Comparison of ENCODE assay signal across 1 cellular context in the genomic region with DNA sequence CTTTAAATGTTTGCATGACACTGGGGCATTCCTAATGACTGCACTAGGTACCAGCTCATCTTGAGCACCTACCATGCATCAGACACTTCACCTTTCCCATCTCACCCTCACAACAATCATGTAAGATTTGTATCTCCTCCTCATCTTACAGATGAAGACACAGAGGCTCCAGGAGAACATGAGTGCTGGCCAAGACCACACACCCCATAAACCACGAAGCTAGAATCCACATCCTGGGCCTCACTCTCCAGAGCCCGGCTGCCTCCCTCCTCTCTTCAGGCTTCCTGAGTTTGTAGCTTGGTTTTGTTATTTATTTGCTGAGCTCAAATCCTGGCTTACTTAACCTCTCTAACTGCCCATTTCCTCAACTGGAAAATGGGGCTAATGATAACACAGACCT.
TF ChIP-seq lines count a peak whose summit lies in the region.

No MANE protein-coding gene starts in this region.

TF ChIP-seq in IMR-90, 13 proteins besides CTCF, POLR2A, EP300 and RAD21:
- no peak for TF ChIP-seq BHLHE40 (IDR thresholded peaks at IDR 0.05; ENCODE audit: low read depth, low read length)
- TF ChIP-seq USF2 (IDR thresholded peaks at IDR 0.05; ENCODE audit: low read depth, low read length): no peak
- TF ChIP-seq MXI1 (IDR thresholded peaks at IDR 0.05; ENCODE audit: borderline replicate concordance, low read depth, low read length): no peak
- TF ChIP-seq RFX5 (IDR thresholded peaks at IDR 0.05; ENCODE audit: low read depth, low read length): no peak
- no peak for TF ChIP-seq RCOR1 (IDR thresholded peaks at IDR 0.05; ENCODE audit: insufficient replicate concordance, low read length)
- TF ChIP-seq MAZ (IDR thresholded peaks at IDR 0.05; ENCODE audit: borderline replicate concordance, low read depth, low read length): no peak
- no peak for TF ChIP-seq SMC3 (IDR thresholded peaks at IDR 0.05; ENCODE audit: low read depth, low read length)
- TF ChIP-seq, protein P1, sequence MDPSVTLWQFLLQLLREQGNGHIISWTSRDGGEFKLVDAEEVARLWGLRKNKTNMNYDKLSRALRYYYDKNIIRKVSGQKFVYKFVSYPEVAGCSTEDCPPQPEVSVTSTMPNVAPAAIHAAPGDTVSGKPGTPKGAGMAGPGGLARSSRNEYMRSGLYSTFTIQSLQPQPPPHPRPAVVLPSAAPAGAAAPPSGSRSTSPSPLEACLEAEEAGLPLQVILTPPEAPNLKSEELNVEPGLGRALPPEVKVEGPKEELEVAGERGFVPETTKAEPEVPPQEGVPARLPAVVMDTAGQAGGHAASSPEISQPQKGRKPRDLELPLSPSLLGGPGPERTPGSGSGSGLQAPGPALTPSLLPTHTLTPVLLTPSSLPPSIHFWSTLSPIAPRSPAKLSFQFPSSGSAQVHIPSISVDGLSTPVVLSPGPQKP (IDR thresholded peaks at IDR 0.05; ENCODE audit: borderline replicate concordance, low read depth, low read length): no peak
- TF ChIP-seq FOS (IDR thresholded peaks at IDR 0.05; ENCODE audit: low read depth, low read length): no peak
- TF ChIP-seq CHD1 (IDR thresholded peaks at IDR 0.05; ENCODE audit: low read depth, low read length): no peak
- no peak for TF ChIP-seq NFE2L2 (IDR thresholded peaks at IDR 0.05; ENCODE audit: low read depth, low read length)
- TF ChIP-seq CEBPB (IDR thresholded peaks at IDR 0.05; ENCODE audit: low read depth, low read length): no peak
